8 cellular contexts compared by ENCODE assay signal in the genomic region with DNA sequence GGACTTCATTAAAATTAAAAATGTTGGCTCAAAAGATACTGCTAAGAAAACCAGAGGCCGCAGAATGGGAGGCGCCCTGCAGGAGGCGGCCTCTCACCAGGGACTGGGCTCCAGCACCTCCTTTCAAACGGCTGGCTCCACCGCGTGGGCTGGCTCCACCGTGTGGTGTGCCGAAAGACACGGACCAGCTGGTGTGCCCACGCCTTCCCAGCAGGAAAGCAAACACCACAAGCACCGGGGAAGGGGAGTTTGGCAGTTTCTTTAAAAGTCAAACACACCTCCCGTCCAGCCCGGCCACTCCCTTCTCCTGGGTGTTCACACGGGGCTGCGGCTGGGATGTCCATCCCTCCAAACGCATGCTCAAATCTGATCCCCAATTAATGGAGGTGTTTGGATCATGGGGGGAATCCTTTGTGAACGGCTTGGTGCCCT. TPM values are rescaled to one million over a fixed set of nuclear protein-coding genes. Genes with fewer than 3 reads are reported as not detected.
DNase-seq lines count a peak whose midpoint lies in the region; ATAC-seq and TF ChIP-seq lines count a peak whose summit lies in the region.

No MANE protein-coding gene starts in this region.

- no peak overlapping the region for H3K4me3 Mint-ChIP-seq in endodermal cell
- H3K4me3 Mint-ChIP-seq in naive B cell = no peak overlapping the region

- no peaks in the 10 kb centered on the region for H3K27me3 ChIP-seq in endodermal cell (ENCODE audit: control insufficient read depth, insufficient read depth, low read length, poor library complexity, severe bottlenecking)

- H3K36me3 Mint-ChIP-seq in endodermal cell (ENCODE audit: low read depth) (peaks cover 53% of the 10 kb centered on the region), naive B cell (peaks cover 0 to 7% of the 10 kb centered on the region in 2 donors)

- H3K4me1 Mint-ChIP-seq in endodermal cell = no peaks in the 10 kb centered on the region
- peaks cover 5 to 11% (median 7%) of the 10 kb centered on the region in 3 donors for H3K4me1 Mint-ChIP-seq in naive B cell

- H3K9me3 Mint-ChIP-seq in endodermal cell (peaks cover under 1% of the 10 kb centered on the region), naive B cell (no peaks in the 10 kb centered on the region)

- H3K36me3 ChIP-seq in endodermal cell (ENCODE audit: control insufficient read depth, insufficient read depth, low read length) = peaks cover 30% of the 10 kb centered on the region

- H3K9ac ChIP-seq in endodermal cell (ENCODE audit: extremely low read depth, low read length, poor library complexity, severe bottlenecking) = no peak overlapping the region

- H3K9me3 ChIP-seq in endodermal cell (ENCODE audit: control insufficient read depth, low read length) = no peaks in the 10 kb centered on the region

- no peak overlapping the region for H3K27ac ChIP-seq in endodermal cell (ENCODE audit: low read depth, low read length)

- ATAC-seq in naive B cell (ENCODE audit: low read depth in 2 of 2) (peak; percentile 37 to 46), HG03139 (IDR thresholded peaks at IDR 0.05; ENCODE audit: unreplicated experiment) (no peak)

- TF ChIP-seq CTCF in GM12865 (IDR thresholded peaks at IDR 0.05; ENCODE audit: insufficient read depth, low read depth, low read length, missing control alignments) (peak; percentile 14), endodermal cell (conservative IDR thresholded peaks at IDR 0.05) (peak; percentile 74)

- H3K4me1 ChIP-seq in endodermal cell (ENCODE audit: control insufficient read depth, insufficient read depth, low read length) = no peaks in the 10 kb centered on the region

- H3K27me3 Mint-ChIP-seq in endodermal cell (ENCODE audit: insufficient read depth) (no peaks in the 10 kb centered on the region), naive B cell (no peaks in the 10 kb centered on the region)

- DNase-seq in GM12865 (ENCODE audit: low read depth) = peak; percentile 35
- DNase-seq in NCI-H2107 treated with DMSO at 0.1 percent for 48 hours (lab: John Stamatoyannopoulos, UW; ENCODE audit: unreplicated experiment) = peak; percentile 43
- DNase-seq in activated CD4-positive, alpha-beta T cell treated with anti-CD3 and anti-CD28 coated beads, Interleukin-2, amount 50 U/mL, for 48 hours = peak; percentile 67 to 74
- peak; percentile 85 for DNase-seq in endodermal cell
- peak; percentile 17 for DNase-seq in naive B cell
- DNase-seq in superior temporal gyrus (ENCODE audit: extremely low spot score) = peak; percentile 38
- no peak for DNase-seq in HK-2 (ENCODE audit: unreplicated experiment)

- H3K27ac Mint-ChIP-seq in endodermal cell (no peak overlapping the region), naive B cell (peak overlapping the region in 1 of 6 donors; percentile 22)

- 53 to 58% methylated on average over 12 to 17 of the region's 17 CpGs for WGBS in endodermal cell (ENCODE audit: insufficient coverage in 1 of 2, insufficient read length in 1 of 2), 2 experiments

- H3K4me3 ChIP-seq in GM12865 (ENCODE audit: low read depth, low read length) (no peak overlapping the region), endodermal cell (ENCODE audit: low read length) (no peak overlapping the region)

RNA-seq across cellular contexts. Expression of a gene that starts 13.9 kb away (rescaled TPM):
- 10 to 100 TPM; 47.8 to 52.9 TPM for total RNA-seq in endodermal cell
- polyA plus RNA-seq in endodermal cell (2013, experiment 1 of 2) = 39.2 TPM
- 45.9 TPM for polyA plus RNA-seq in endodermal cell (2013, experiment 2 of 2)
- polyA plus RNA-seq in naive B cell (ENCODE audit: low read depth in 6 of 6) = 10 to 100 TPM; 21.1 to 68.5 (median 39.1) TPM

RNA-seq across cellular contexts. Expression of a gene that starts 14.3 kb away (rescaled TPM):
- 10 to 100 TPM; 16.6 to 16.9 TPM for total RNA-seq in endodermal cell
- polyA plus RNA-seq in endodermal cell (2013, experiment 1 of 2) = 18.2 TPM
- 15.9 TPM for polyA plus RNA-seq in endodermal cell (2013, experiment 2 of 2)
- polyA plus RNA-seq in naive B cell (ENCODE audit: low read depth in 6 of 6) = 10 to 100 TPM; 20.2 to 28.1 (median 24.5) TPM

RNA-seq across cellular contexts. Expression of a gene that starts 19.2 kb away (rescaled TPM):
- total RNA-seq in endodermal cell = not detected
- not detected for polyA plus RNA-seq in endodermal cell (2013, experiment 1 of 2)
- polyA plus RNA-seq in endodermal cell (2013, experiment 2 of 2) = not detected
- under 1 TPM in 1 of 6 donors, not detected in 5; 0.13 TPM for polyA plus RNA-seq in naive B cell (ENCODE audit: low read depth in 6 of 6)

RNA-seq across cellular contexts. Expression of a gene that starts 30.0 kb away (rescaled TPM):
- total RNA-seq in endodermal cell = 10 to 100 TPM; 61.1 to 61.5 TPM
- polyA plus RNA-seq in endodermal cell (2013, experiment 1 of 2) = 63.0 TPM
- polyA plus RNA-seq in endodermal cell (2013, experiment 2 of 2) = 58.3 TPM
- polyA plus RNA-seq in naive B cell (ENCODE audit: low read depth in 6 of 6) = 100 to 1,000 TPM in 1 of 6 donors, 10 to 100 TPM in 5; 69.1 to 110 (median 81.0) TPM

RNA-seq across cellular contexts. Expression of a gene that starts 30.4 kb away (rescaled TPM):
- total RNA-seq in endodermal cell = 10 to 100 TPM; 28.0 to 28.1 TPM
- 56.0 TPM for polyA plus RNA-seq in endodermal cell (2013, experiment 1 of 2)
- 48.7 TPM for polyA plus RNA-seq in endodermal cell (2013, experiment 2 of 2)
- 10 to 100 TPM; 30.2 to 54.1 (median 36.2) TPM for polyA plus RNA-seq in naive B cell (ENCODE audit: low read depth in 6 of 6)
